ENCODE assay signal across 8 cellular contexts in the genomic region with DNA sequence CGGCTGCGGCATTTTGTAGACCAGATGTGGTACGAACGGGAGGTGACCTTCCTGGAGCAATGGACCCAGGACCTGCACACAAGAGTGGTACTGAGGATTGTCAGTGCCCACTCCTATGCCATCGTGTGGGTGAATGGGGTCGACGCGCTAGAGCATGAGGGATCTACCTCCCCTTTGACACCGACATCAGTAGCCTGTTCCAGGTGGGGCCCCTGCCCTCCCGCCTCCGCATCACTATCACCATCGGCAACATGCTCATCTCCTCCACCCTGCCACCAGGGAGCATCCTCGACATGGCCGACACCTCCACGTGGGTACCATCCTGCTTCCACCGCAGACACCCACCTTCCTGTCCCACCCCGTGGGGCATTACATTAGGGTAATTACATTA. TPM values are rescaled to one million over a fixed set of nuclear protein-coding genes. Genes with fewer than 3 reads are reported as not detected.
DNase-seq lines count a peak whose midpoint lies in the region; ATAC-seq and TF ChIP-seq lines count a peak whose summit lies in the region.

No MANE protein-coding gene starts in this region.

- H3K9me3 ChIP-seq in CD8-positive, alpha-beta memory T cell (ENCODE audit: low read length): no peaks in the 10 kb centered on the region
- no peaks in the 10 kb centered on the region for H3K9me3 ChIP-seq in smooth muscle cell (replicated peaks; ENCODE audit: low read depth)

- H3K27me3 ChIP-seq in CD8-positive, alpha-beta memory T cell (ENCODE audit: insufficient read depth, low read length, poor library complexity, severe bottlenecking): no peaks in the 10 kb centered on the region
- no peaks in the 10 kb centered on the region for H3K27me3 ChIP-seq in smooth muscle cell (ENCODE audit: low read depth)

- H3K79me2 ChIP-seq in smooth muscle cell (ENCODE audit: low read depth): no peaks in the 10 kb centered on the region

- ATAC-seq in HG02642 (IDR thresholded peaks at IDR 0.05; ENCODE audit: poor library complexity, unreplicated experiment) (peak; percentile 14), GM19395 (IDR thresholded peaks at IDR 0.05; ENCODE audit: unreplicated experiment) (no peak), HG03175 (IDR thresholded peaks at IDR 0.05; ENCODE audit: unreplicated experiment) (no peak)

- no peaks in the 10 kb centered on the region for H3K9me3 Mint-ChIP-seq in CD8-positive, alpha-beta memory T cell

- H3K4me3 Mint-ChIP-seq in CD8-positive, alpha-beta memory T cell: peak overlapping the region; percentile 90 to 97 (median 95)

- H2AFZ ChIP-seq in smooth muscle cell (ENCODE audit: low read depth): peak overlapping the region; percentile 94

- H3F3A ChIP-seq in smooth muscle cell (ENCODE audit: low read depth): no peaks in the 10 kb centered on the region

- peak overlapping the region; percentile 80 to 99 (median 96) for H3K27ac Mint-ChIP-seq in CD8-positive, alpha-beta memory T cell

- peak in 4 of 5 donors; percentile 6 to 57 (median 26) for DNase-seq in CD8-positive, alpha-beta memory T cell
- DNase-seq in activated CD4-positive, alpha-beta T cell treated with anti-CD3 and anti-CD28 coated beads for 48 hours: peak; percentile 58
- DNase-seq in fibroblast of pulmonary artery (ENCODE audit: low read depth) (no peak), smooth muscle cell (lab: John Stamatoyannopoulos, UW; ENCODE audit: unreplicated experiment) (no peak), medulla oblongata (ENCODE audit: extremely low spot score) (no peak)

- CTCF ChIA-PET in CD8-positive, alpha-beta memory T cell (lab: Charles Lee): interaction anchor here (1.1 to 1.4 kb wide), 2 partner anchors 16 to 46 kb away, joined by 3 to 7 read pairs; no protein-coding TSS in a partner anchor

- WGBS in smooth muscle cell (ENCODE audit: low lambda C conversion rate): 67% methylated on average over 17 of the region's 17 CpGs

- POLR2A ChIA-PET in CD8-positive, alpha-beta memory T cell (lab: Charles Lee): interaction anchor here (1.9 kb wide), 1 partner anchor 46 kb away, joined by 11 read pairs; a partner anchor contains a TSS

- H3K4me1 Mint-ChIP-seq in CD8-positive, alpha-beta memory T cell: peaks cover 17 to 40% (median 28%) of the 10 kb centered on the region in 3 donors

- TF ChIP-seq CTCF in fibroblast of pulmonary artery (IDR thresholded peaks at IDR 0.05; ENCODE audit: low read length, missing control alignments) (no peak), smooth muscle cell (IDR thresholded peaks at IDR 0.05; ENCODE audit: borderline replicate concordance, insufficient read depth, poor library complexity, severe bottlenecking) (no peak)

- H4K20me1 ChIP-seq in smooth muscle cell (ENCODE audit: low read depth): no peaks in the 10 kb centered on the region

- peaks cover 11% of the 10 kb centered on the region for H3K4me1 ChIP-seq in CD8-positive, alpha-beta memory T cell (ENCODE audit: insufficient read depth, low read length)
- H3K4me1 ChIP-seq in smooth muscle cell (ENCODE audit: low read depth): no peaks in the 10 kb centered on the region

- peak overlapping the region; percentile 72 for H3K9ac ChIP-seq in smooth muscle cell (ENCODE audit: low read depth)

- peak overlapping the region; percentile 66 for H3K27ac ChIP-seq in CD8-positive, alpha-beta memory T cell (ENCODE audit: low read depth, low read length)
- no peak overlapping the region for H3K27ac ChIP-seq in smooth muscle cell (ENCODE audit: low read depth)

- H3K27me3 Mint-ChIP-seq in CD8-positive, alpha-beta memory T cell: no peaks in the 10 kb centered on the region

- H3K4me3 ChIP-seq in CD8-positive, alpha-beta memory T cell (ENCODE audit: low read length): peak overlapping the region; percentile 81
- H3K4me3 ChIP-seq in fibroblast of pulmonary artery (replicated peaks; ENCODE audit: low read depth, low read length) (peak overlapping the region; percentile 62), smooth muscle cell (peak overlapping the region; percentile 69)

- peak overlapping the region; percentile 92 for H3K4me2 ChIP-seq in smooth muscle cell

- H3K36me3 Mint-ChIP-seq in CD8-positive, alpha-beta memory T cell: peaks cover 0 to 13% (median 1%) of the 10 kb centered on the region in 3 donors

- H3K36me3 ChIP-seq in CD8-positive, alpha-beta memory T cell (ENCODE audit: insufficient read depth, low read length): no peaks in the 10 kb centered on the region
- H3K36me3 ChIP-seq in smooth muscle cell (ENCODE audit: low read depth): no peaks in the 10 kb centered on the region

RNA-seq across cellular contexts. Expression of a gene that starts 46.2 kb away (rescaled TPM):
- total RNA-seq in CD8-positive, alpha-beta memory T cell: 10 to 100 TPM; 63.4 to 64.5 TPM
- polyA plus RNA-seq in CD8-positive, alpha-beta memory T cell: 36.3 TPM
- total RNA-seq in smooth muscle cell: 45.3 and 80.2 TPM in 2 replicates
- polyA plus RNA-seq in smooth muscle cell: 29.8 and 31.2 TPM in 2 replicates

Comparison
In these comparisons a context has a peak if more than half of its experiments do, and no peak if none do; other contexts are left out.
1. DNase-seq: peak in CD8-positive, alpha-beta memory T cell (4 of 5) and activated CD4-positive, alpha-beta T cell treated with anti-CD3 and anti-CD28 coated beads for 48 hours (single experiment); none in fibroblast of pulmonary artery (single experiment), smooth muscle cell (single experiment) and medulla oblongata (single experiment).
2. Peak in every context shown above with its lines, with median percentiles within 50 percentile points of each other: H3K4me3 ChIP-seq.